ENCODE assay signal across 15 cellular contexts in genomic region chr9:90432951-90433350, GRCh38.
A peak's percentile ranks its signal among the peaks of the same experiment; 100 is the strongest.
DNase-seq lines count a peak whose midpoint lies in the region; ATAC-seq, FAIRE-seq and TF ChIP-seq lines count a peak whose summit lies in the region.
"Had no signal": no experiment of that assay in that cellular context is flagged by ENCODE, and none has a peak within 500 bp of the region (broad histone marks: within the 10 kb centered on the region; RNA-seq: fewer than 3 reads in every experiment).

No MANE protein-coding gene starts in this region.

- CTCF ChIA-PET in activated naive CD4-positive, alpha-beta T cell treated with anti-CD3 and anti-CD28 coated beads, Interleukin-2, amount 10 ng/mL, durations not matched to agents 7 days and 5 days (lab: Charles Lee), result no interaction called here

- H3K9me3 Mint-ChIP-seq in GM23338, result no peaks in the 10 kb centered on the region
- peaks cover 5% of the 10 kb centered on the region for H3K9me3 Mint-ChIP-seq in neural progenitor cell
- no peaks in the 10 kb centered on the region for H3K9me3 Mint-ChIP-seq in activated naive CD4-positive, alpha-beta T cell treated with anti-CD3 and anti-CD28 coated beads, Interleukin-2, amount 10 ng/mL, durations not matched to agents 7 days and 5 days
- no peaks in the 10 kb centered on the region for H3K9me3 Mint-ChIP-seq in stimulated activated naive B cell treated with anti-CD40 and anti-IgM and Interleukin-4, amounts not matched to agents 10 μg/mL and 1 μg/mL and 100 μg/mL, for 72 hours
- H3K9me3 Mint-ChIP-seq: activated CD4-positive, alpha-beta T cell treated with anti-CD3 and anti-CD28 coated beads, Interleukin-2, amount 10 ng/mL, durations not matched to agents 7 days and 5 days; activated T-helper 17 cell treated with anti-CD3 and anti-CD28 coated beads, Interleukin-2, amount 50 U/mL, for 72 hours; CD4-positive, alpha-beta T cell had no signal

- peak overlapping the region; percentile 44 for H3K4me3 ChIP-seq in GM23338
- H3K4me3 ChIP-seq in esophagus squamous epithelium, result peak overlapping the region in 1 of 4 donors; percentile 14
- H3K4me3 ChIP-seq in neural progenitor cell, result peak overlapping the region; percentile 33
- H3K4me3 ChIP-seq: prostate gland had no signal

- no peak overlapping the region for H3K27ac Mint-ChIP-seq in GM23338
- H3K27ac Mint-ChIP-seq in neural progenitor cell, result peak overlapping the region; percentile 83
- H3K27ac Mint-ChIP-seq in activated naive CD4-positive, alpha-beta T cell treated with anti-CD3 and anti-CD28 coated beads, Interleukin-2, amount 10 ng/mL, durations not matched to agents 7 days and 5 days, result no peak overlapping the region
- H3K27ac Mint-ChIP-seq in stimulated activated naive B cell treated with anti-CD40 and anti-IgM and Interleukin-4, amounts not matched to agents 10 μg/mL and 1 μg/mL and 100 μg/mL, for 72 hours, result no peak overlapping the region
- H3K27ac Mint-ChIP-seq: activated CD4-positive, alpha-beta T cell treated with anti-CD3 and anti-CD28 coated beads, Interleukin-2, amount 10 ng/mL, durations not matched to agents 7 days and 5 days; activated T-helper 17 cell treated with anti-CD3 and anti-CD28 coated beads, Interleukin-2, amount 50 U/mL, for 72 hours; CD4-positive, alpha-beta T cell; IgD-negative memory B cell had no signal

- TF ChIP-seq CTCF in GM23338 (conservative IDR thresholded peaks at IDR 0.05; ENCODE audit: low read depth in 2 of 2), result no peak
- no peak for TF ChIP-seq CTCF in esophagus squamous epithelium (IDR thresholded peaks at IDR 0.05)
- no peak for TF ChIP-seq CTCF in neural progenitor cell (IDR thresholded peaks at IDR 0.05)

- peak; percentile 31 for ATAC-seq in GM23338
- ATAC-seq in HG03378 (IDR thresholded peaks at IDR 0.05; ENCODE audit: unreplicated experiment), result no peak
- no peak for ATAC-seq in stimulated activated naive B cell treated with anti-CD40 and anti-IgM and Interleukin-4, amounts not matched to agents 10 μg/mL and 1 μg/mL and 100 μg/mL, for 72 hours (replicated peaks)
- ATAC-seq: activated T-helper 17 cell treated with anti-CD3 and anti-CD28 coated beads, Interleukin-2, amount 50 U/mL, for 72 hours had no signal

- H3K9me3 ChIP-seq in esophagus squamous epithelium (no peaks in the 10 kb centered on the region), neural progenitor cell (ENCODE audit: low read depth) (no peaks in the 10 kb centered on the region)
- H3K9me3 ChIP-seq: prostate gland had no signal

- H3K9ac ChIP-seq in neural progenitor cell, result no peak overlapping the region

- H3K4me3 Mint-ChIP-seq in GM23338 (peak overlapping the region; percentile 72), neural progenitor cell (peak overlapping the region; percentile 83)
- H3K4me3 Mint-ChIP-seq in activated naive CD4-positive, alpha-beta T cell treated with anti-CD3 and anti-CD28 coated beads, Interleukin-2, amount 10 ng/mL, durations not matched to agents 7 days and 5 days, result no peak overlapping the region
- H3K4me3 Mint-ChIP-seq in stimulated activated naive B cell treated with anti-CD40 and anti-IgM and Interleukin-4, amounts not matched to agents 10 μg/mL and 1 μg/mL and 100 μg/mL, for 72 hours, result no peak overlapping the region
- H3K4me3 Mint-ChIP-seq: activated CD4-positive, alpha-beta T cell treated with anti-CD3 and anti-CD28 coated beads, Interleukin-2, amount 10 ng/mL, durations not matched to agents 7 days and 5 days; activated T-helper 17 cell treated with anti-CD3 and anti-CD28 coated beads, Interleukin-2, amount 50 U/mL, for 72 hours; CD4-positive, alpha-beta T cell; IgD-negative memory B cell had no signal

- peaks cover 4% of the 10 kb centered on the region for H3K27me3 Mint-ChIP-seq in GM23338 (ENCODE audit: insufficient read depth, low read depth, poor library complexity)
- peaks cover 11% of the 10 kb centered on the region for H3K27me3 Mint-ChIP-seq in neural progenitor cell (ENCODE audit: insufficient read depth, low read depth)
- H3K27me3 Mint-ChIP-seq in activated naive CD4-positive, alpha-beta T cell treated with anti-CD3 and anti-CD28 coated beads, Interleukin-2, amount 10 ng/mL, durations not matched to agents 7 days and 5 days, result peaks cover 21% of the 10 kb centered on the region
- H3K27me3 Mint-ChIP-seq in stimulated activated naive B cell treated with anti-CD40 and anti-IgM and Interleukin-4, amounts not matched to agents 10 μg/mL and 1 μg/mL and 100 μg/mL, for 72 hours, result peaks cover 31 to 42% of the 10 kb centered on the region in 2 donors

- no peak overlapping the region for H2AFZ ChIP-seq in GM23338
- no peak overlapping the region for H2AFZ ChIP-seq in neural progenitor cell (replicated peaks)

- H3K79me2 ChIP-seq in GM23338 (replicated peaks; ENCODE audit: insufficient read depth), result no peaks in the 10 kb centered on the region
- H3K79me2 ChIP-seq in neural progenitor cell (ENCODE audit: low read depth), result no peaks in the 10 kb centered on the region

- FAIRE-seq in RCC 7860 (lab: Jason Lieb, UNC), result no peak

- H3F3A ChIP-seq in GM23338 (replicated peaks; ENCODE audit: low read depth) (no peaks in the 10 kb centered on the region), neural progenitor cell (ENCODE audit: low read depth) (peaks cover 15% of the 10 kb centered on the region)

- peak overlapping the region; percentile 68 for H3K4me2 ChIP-seq in GM23338
- H3K4me2 ChIP-seq in neural progenitor cell, result peak overlapping the region; percentile 73

- no peak overlapping the region; the same call in 1 of the 2 replicates for H3K27ac ChIP-seq in GM23338 (ENCODE audit: low read depth)
- H3K27ac ChIP-seq in esophagus squamous epithelium, result peak overlapping the region in 3 of 4 donors; percentile 20 to 67 (median 49)
- no peak overlapping the region for H3K27ac ChIP-seq in neural progenitor cell
- H3K27ac ChIP-seq: prostate gland had no signal

- peaks cover 41% of the 10 kb centered on the region for H3K4me1 ChIP-seq in GM23338 (ENCODE audit: insufficient read depth)
- H3K4me1 ChIP-seq in esophagus squamous epithelium, result peaks cover 0 to 14% (median 0%) of the 10 kb centered on the region in 3 donors
- H3K4me1 ChIP-seq in neural progenitor cell, result peaks cover 27% of the 10 kb centered on the region
- H3K4me1 ChIP-seq: prostate gland had no signal

- peaks cover 13% of the 10 kb centered on the region for H3K27me3 ChIP-seq in GM23338 (ENCODE audit: insufficient read depth)
- peaks cover 0 to 3% (median 0%) of the 10 kb centered on the region in 4 donors for H3K27me3 ChIP-seq in esophagus squamous epithelium
- H3K27me3 ChIP-seq in neural progenitor cell, result no peaks in the 10 kb centered on the region

- no peak for DNase-seq in GM23338 (ENCODE audit: low spot score)
- peak; percentile 64 for DNase-seq in RCC 7860 (ENCODE audit: low spot score)
- DNase-seq in esophagus squamous epithelium (lab: John Stamatoyannopoulos, UW), result no peak
- DNase-seq in neural progenitor cell (ENCODE audit: low spot score), result no peak
- no peak for DNase-seq in NCI-H345 treated with DMSO at 0.1 percent for 48 hours (lab: John Stamatoyannopoulos, UW; ENCODE audit: unreplicated experiment)
- no peak for DNase-seq in activated naive CD4-positive, alpha-beta T cell treated with anti-CD3 and anti-CD28 coated beads, Interleukin-2, amount 10 ng/mL, durations not matched to agents 7 days and 5 days
- DNase-seq in stimulated activated naive B cell treated with anti-CD40 and anti-IgM and Interleukin-4, amounts not matched to agents 10 μg/mL and 1 μg/mL and 100 μg/mL, for 72 hours, result no peak
- DNase-seq: activated CD4-positive, alpha-beta T cell treated with anti-CD3 and anti-CD28 coated beads, Interleukin-2, amount 10 ng/mL, durations not matched to agents 7 days and 5 days; CD4-positive, alpha-beta T cell; central memory CD4-positive, alpha-beta T cell; left cardiac atrium had no signal

- 49 to 77% methylated on average over 7 to 8 of the region's 8 CpGs for WGBS in esophagus squamous epithelium, 2 donors

- H3K36me3 Mint-ChIP-seq in GM23338 (ENCODE audit: low read depth) (no peaks in the 10 kb centered on the region), neural progenitor cell (no peaks in the 10 kb centered on the region)
- H3K36me3 Mint-ChIP-seq in activated naive CD4-positive, alpha-beta T cell treated with anti-CD3 and anti-CD28 coated beads, Interleukin-2, amount 10 ng/mL, durations not matched to agents 7 days and 5 days, result no peaks in the 10 kb centered on the region
- no peaks in the 10 kb centered on the region for H3K36me3 Mint-ChIP-seq in stimulated activated naive B cell treated with anti-CD40 and anti-IgM and Interleukin-4, amounts not matched to agents 10 μg/mL and 1 μg/mL and 100 μg/mL, for 72 hours
- H3K36me3 Mint-ChIP-seq: IgD-negative memory B cell had no signal

- intact Hi-C loops in esophagus squamous epithelium (cut with DNase I), result no loop called here

- TF ChIP-seq POLR2A in esophagus squamous epithelium (IDR thresholded peaks at IDR 0.05), result no peak

- H4K20me1 ChIP-seq in GM23338 (replicated peaks; ENCODE audit: insufficient read depth) (no peaks in the 10 kb centered on the region), neural progenitor cell (ENCODE audit: low read depth) (no peaks in the 10 kb centered on the region)

- no peaks in the 10 kb centered on the region for H3K36me3 ChIP-seq in GM23338 (ENCODE audit: insufficient read depth)
- H3K36me3 ChIP-seq in esophagus squamous epithelium, result no peaks in the 10 kb centered on the region
- no peaks in the 10 kb centered on the region for H3K36me3 ChIP-seq in neural progenitor cell
- H3K36me3 ChIP-seq: prostate gland had no signal

- no peaks in the 10 kb centered on the region for H3K9me2 ChIP-seq in GM23338 (ENCODE audit: insufficient read depth)

- peaks cover 40% of the 10 kb centered on the region for H3K4me1 Mint-ChIP-seq in GM23338
- peaks cover 41% of the 10 kb centered on the region for H3K4me1 Mint-ChIP-seq in neural progenitor cell
- H3K4me1 Mint-ChIP-seq in activated naive CD4-positive, alpha-beta T cell treated with anti-CD3 and anti-CD28 coated beads, Interleukin-2, amount 10 ng/mL, durations not matched to agents 7 days and 5 days, result no peaks in the 10 kb centered on the region
- H3K4me1 Mint-ChIP-seq in stimulated activated naive B cell treated with anti-CD40 and anti-IgM and Interleukin-4, amounts not matched to agents 10 μg/mL and 1 μg/mL and 100 μg/mL, for 72 hours, result no peaks in the 10 kb centered on the region
- H3K4me1 Mint-ChIP-seq: activated CD4-positive, alpha-beta T cell treated with anti-CD3 and anti-CD28 coated beads, Interleukin-2, amount 10 ng/mL, durations not matched to agents 7 days and 5 days; activated T-helper 17 cell treated with anti-CD3 and anti-CD28 coated beads, Interleukin-2, amount 50 U/mL, for 72 hours; IgD-negative memory B cell had no signal

TF ChIP-seq in GM23338, 12 proteins besides CTCF, POLR2A, EP300 and RAD21 (continues in another document):
- no peak for TF ChIP-seq JUNB (IDR thresholded peaks at IDR 0.05; ENCODE audit: unreplicated experiment)
- no peak for TF ChIP-seq POLR2AphosphoS5 (IDR thresholded peaks at IDR 0.05; ENCODE audit: low read depth)
- TF ChIP-seq STAT1 (IDR thresholded peaks at IDR 0.05; ENCODE audit: unreplicated experiment), result no peak
- TF ChIP-seq ZNF331 (CRISPR knock-in tag; IDR thresholded peaks at IDR 0.05; ENCODE audit: low read depth), result no peak

Comparison
In these comparisons a context has a peak if more than half of its experiments do, and no peak if none do; other contexts are left out.
1. H3K27ac ChIP-seq: peak in esophagus squamous epithelium (3 of 4); none in GM23338 (single experiment) and neural progenitor cell (single experiment).
2. H3K4me3 Mint-ChIP-seq: peak in GM23338 (single experiment) and neural progenitor cell (single experiment); none in activated naive CD4-positive, alpha-beta T cell treated with anti-CD3 and anti-CD28 coated beads, Interleukin-2, amount 10 ng/mL, durations not matched to agents 7 days and 5 days (single experiment) and stimulated activated naive B cell treated with anti-CD40 and anti-IgM and Interleukin-4, amounts not matched to agents 10 μg/mL and 1 μg/mL and 100 μg/mL, for 72 hours (0 of 2).